In genomic region chr19:18385675-18386542, GRCh38 we compare ENCODE assay signal across 9 cellular contexts. TPM values are rescaled to one million over a fixed set of nuclear protein-coding genes. Genes with fewer than 3 reads are reported as not detected.
A peak's percentile ranks its signal among the peaks of the same experiment; 100 is the strongest.
DNase-seq lines count a peak whose midpoint lies in the region; ATAC-seq and TF ChIP-seq lines count a peak whose summit lies in the region.
"Had no signal": no experiment of that assay in that cellular context is flagged by ENCODE, and none has a peak within 500 bp of the region (broad histone marks: within the 10 kb centered on the region; RNA-seq: fewer than 3 reads in every experiment).

GDF15 (plus strand) TSS chr19:18386158; CDS start chr19:18386190, 32 bp downstream.

- peak within 1 kb of the TSS; percentile 2 to 80 for H3K27ac ChIP-seq in left lung
- H3K27ac ChIP-seq in stomach: peak within 1 kb of the TSS; percentile 77 to 84 (median 79)

- TF ChIP-seq CTCF in cardiac fibroblast (IDR thresholded peaks at IDR 0.05; ENCODE audit: low read depth, low read length) (peak; percentile 76), left lung (IDR thresholded peaks at IDR 0.05) (peak; percentile 36 to 64), stomach (IDR thresholded peaks at IDR 0.05) (peak in 5 of 7 experiments; percentile 46 to 74 (median 67))

- peak; percentile 77 for ATAC-seq in left lung
- ATAC-seq in HG03139 (IDR thresholded peaks at IDR 0.05; ENCODE audit: unreplicated experiment): no peak
- ATAC-seq: naive thymus-derived CD4-positive, alpha-beta T cell had no signal

- TF ChIP-seq POLR2A in stomach (IDR thresholded peaks at IDR 0.05): peak in 2 of 4 donors; percentile 55 to 91

- H3K36me3 ChIP-seq in left lung (peaks cover 0 to 28% of the 10 kb centered on the region in 2 donors), stomach (peaks cover 0 to 13% (median 0%) of the 10 kb centered on the region in 4 donors)

- no peaks in the 10 kb centered on the region for H3K27me3 ChIP-seq in left lung
- peaks cover 0 to 25% (median 0%) of the 10 kb centered on the region in 3 donors for H3K27me3 ChIP-seq in stomach

- TF ChIP-seq EP300 in stomach (IDR thresholded peaks at IDR 0.05): no peak

- 13 to 24% (median 20%) methylated on average over 31 to 33 of the region's 33 CpGs for WGBS in stomach, 5 donors

- H3K4me3 ChIP-seq in cardiac fibroblast (replicated peaks in 1 of 2; ENCODE audit: low read depth in 2 of 2, low read length in 2 of 2): peak within 1 kb of the TSS; percentile 55 to 73
- peak within 1 kb of the TSS; percentile 33 to 43 for H3K4me3 ChIP-seq in left lung
- H3K4me3 ChIP-seq in stomach: peak within 1 kb of the TSS; percentile 42 to 60 (median 46)

- intact Hi-C loops in left lung (cut with DNase I) (no loop called here), stomach (cut with DNase I; ENCODE audit: low total_unique reads) (no loop called here)

- no peaks in the 10 kb centered on the region for H3K9me3 ChIP-seq in left lung
- H3K9me3 ChIP-seq in stomach: no peaks in the 10 kb centered on the region

- peaks cover 12 to 65% of the 10 kb centered on the region in 2 donors for H3K4me1 ChIP-seq in left lung
- H3K4me1 ChIP-seq in stomach: peaks cover 25 to 67% (median 43%) of the 10 kb centered on the region in 4 donors

- peak; percentile 27 for DNase-seq in activated naive CD4-positive, alpha-beta T cell treated with Interleukin-2 at 50 U/mL for 16 hours
- DNase-seq in activated naive CD4-positive, alpha-beta T cell (lab: John Stamatoyannopoulos, UW): no peak
- DNase-seq in OCI-M1 (lab: John Stamatoyannopoulos, UW) (peak; percentile 81), cardiac fibroblast (ENCODE audit: low read depth in 2 of 2) (peak; percentile 89 to 92), left lung (peak; percentile 91), stomach (peak; percentile 96), NCI-H774 (lab: John Stamatoyannopoulos, UW) (no peak)

RNA-seq across cellular contexts. Expression of gene GDF15, which starts in this region (rescaled TPM):
- total RNA-seq in left lung (100 to 1,000 TPM in 1 of 2 donors, 10 to 100 TPM in 1; 99.0 to 180 TPM), stomach (100 to 1,000 TPM in 1 of 5 donors, 10 to 100 TPM in 4; 17.3 to 102 (median 46.9) TPM)
- polyA plus RNA-seq in stomach: 100 to 1,000 TPM in 1 of 3 donors, 10 to 100 TPM in 2; 14.2 to 134 (median 44.5) TPM
- polyA plus RNA-seq: naive thymus-derived CD4-positive, alpha-beta T cell had no signal

Comparison
In these comparisons a context has a peak if more than half of its experiments do, and no peak if none do; other contexts are left out.
1. DNase-seq: peak in activated naive CD4-positive, alpha-beta T cell treated with Interleukin-2 at 50 U/mL for 16 hours (single experiment), OCI-M1 (single experiment), cardiac fibroblast (2 of 2), left lung (2 of 2) and stomach (single experiment); none in activated naive CD4-positive, alpha-beta T cell (0 of 4) and NCI-H774 (single experiment).
2. Peak in every context shown above with its lines, with median percentiles within 50 percentile points of each other: H3K4me3 ChIP-seq and CTCF ChIP-seq.